8 cellular contexts compared by ENCODE assay signal in genomic region chr2:36966370-36967235, GRCh38. TPM values are rescaled to one million over a fixed set of nuclear protein-coding genes. Genes with fewer than 3 reads are reported as not detected.
DNase-seq lines count a peak whose midpoint lies in the region; ATAC-seq and TF ChIP-seq lines count a peak whose summit lies in the region.

Gene STRN (minus strand): TSS chr2:36966536. CDS start chr2:36966463, 73 bp downstream.

- WGBS in liver = under 1% methylated on average over 91 of the region's 91 CpGs

- H3K36me3 Mint-ChIP-seq in CD14-positive monocyte = peaks cover 0 to 11% of the 10 kb centered on the region in 2 donors
- peaks cover 31% of the 10 kb centered on the region for H3K36me3 Mint-ChIP-seq in dendritic cell treated with granulocyte-macrophage colony-stimulating factor and Interleukin-4, amounts not matched to agents 40 ng/mL and 50 ng/mL, for 4 days (ENCODE audit: low read depth)

- H3K36me3 ChIP-seq in liver (ENCODE audit: control insufficient read depth in 4 of 4, insufficient read depth in 3 of 4, low read depth in 1 of 4, low read length in 3 of 4) = no peaks in the 10 kb centered on the region

- no peak for TF ChIP-seq RAD21 in liver (IDR thresholded peaks at IDR 0.05)

- intact Hi-C loops in CD14-positive monocyte (cut with micrococcal nuclease) = no loop called here
- intact Hi-C loops in dendritic cell treated with granulocyte-macrophage colony-stimulating factor and Interleukin-4, amounts not matched to agents 40 ng/mL and 50 ng/mL, for 4 days (cut with micrococcal nuclease) = no loop called here

- peak within 1 kb of the TSS; percentile 79 to 92 (median 85) for H3K4me3 ChIP-seq in liver (ENCODE audit: low read depth in 1 of 3, low read length in 3 of 3)

- H3K27me3 Mint-ChIP-seq in CD14-positive monocyte (ENCODE audit: low read depth in 3 of 3) = peaks cover 2% of the 10 kb centered on the region in 3 donors
- no peaks in the 10 kb centered on the region for H3K27me3 Mint-ChIP-seq in dendritic cell treated with granulocyte-macrophage colony-stimulating factor and Interleukin-4, amounts not matched to agents 40 ng/mL and 50 ng/mL, for 4 days

- H3K9ac ChIP-seq in liver (ENCODE audit: low read depth in 1 of 2, low read length in 2 of 2) = peak within 1 kb of the TSS; percentile 84 to 85

- H3K27ac ChIP-seq in liver (ENCODE audit: low read depth in 1 of 2, low read length in 2 of 2) = peak within 1 kb of the TSS; percentile 84 to 89

- H3K27ac Mint-ChIP-seq in CD14-positive monocyte = peak within 1 kb of the TSS; percentile 94 to 99 (median 97)
- H3K27ac Mint-ChIP-seq in dendritic cell treated with granulocyte-macrophage colony-stimulating factor and Interleukin-4, amounts not matched to agents 40 ng/mL and 50 ng/mL, for 4 days = peak within 1 kb of the TSS; percentile 98

- peak within 1 kb of the TSS; percentile 96 to 99 for H3K4me3 Mint-ChIP-seq in CD14-positive monocyte
- H3K4me3 Mint-ChIP-seq in dendritic cell treated with granulocyte-macrophage colony-stimulating factor and Interleukin-4, amounts not matched to agents 40 ng/mL and 50 ng/mL, for 4 days = peak within 1 kb of the TSS; percentile 94

- TF ChIP-seq CTCF in CD14-positive monocyte (IDR thresholded peaks at IDR 0.05) (no peak), liver (IDR thresholded peaks at IDR 0.05; ENCODE audit: low read depth, low read length, missing input control) (no peak)

- H3K9me3 ChIP-seq in liver (ENCODE audit: control insufficient read depth in 4 of 4, low read length in 3 of 4) = no peaks in the 10 kb centered on the region

- DNase-seq in CD14-positive monocyte (ENCODE audit: low spot score) = peak; percentile 95
- DNase-seq in NCI-H748 treated with DMSO at 0.1 percent for 48 hours (lab: John Stamatoyannopoulos, UW) = peak; percentile 61
- DNase-seq in activated CD4-positive, alpha-beta T cell treated with anti-CD3 and anti-CD28 coated beads, Interleukin-2, amount 50 U/mL, for 24 hours (ENCODE audit: low read depth in 1 of 2, low spot score in 1 of 2) = peak; percentile 93 to 96
- peak; percentile 97 for DNase-seq in stimulated activated CD4-positive, alpha-beta T cell treated with anti-CD3 and anti-CD28 coated beads, Interleukin-4, amount 100 ng/mL, for 1 hour

- peaks cover 4 to 26% (median 18%) of the 10 kb centered on the region in 4 donors for H3K4me1 ChIP-seq in liver (ENCODE audit: control insufficient read depth in 4 of 4, insufficient read depth in 4 of 4, low read length in 3 of 4)

- H3K27me3 ChIP-seq in liver (ENCODE audit: control insufficient read depth in 4 of 4, insufficient read depth in 4 of 4, low read length in 3 of 4) = no peaks in the 10 kb centered on the region

- H3K9me3 Mint-ChIP-seq in CD14-positive monocyte = peaks cover 0 to 1% (median 0%) of the 10 kb centered on the region in 7 donors
- no peaks in the 10 kb centered on the region for H3K9me3 Mint-ChIP-seq in dendritic cell treated with granulocyte-macrophage colony-stimulating factor and Interleukin-4, amounts not matched to agents 40 ng/mL and 50 ng/mL, for 4 days

- H3K4me1 Mint-ChIP-seq in CD14-positive monocyte = peaks cover 39% of the 10 kb centered on the region
- H3K4me1 Mint-ChIP-seq in dendritic cell treated with granulocyte-macrophage colony-stimulating factor and Interleukin-4, amounts not matched to agents 40 ng/mL and 50 ng/mL, for 4 days (ENCODE audit: low read depth) = peaks cover 46% of the 10 kb centered on the region

- peak; percentile 96 for ATAC-seq in GM19397 (IDR thresholded peaks at IDR 0.05; ENCODE audit: unreplicated experiment)
- ATAC-seq in HG03565 (IDR thresholded peaks at IDR 0.05; ENCODE audit: unreplicated experiment) = peak; percentile 93

TF ChIP-seq in liver, 16 proteins besides CTCF, POLR2A, EP300 and RAD21:
- TF ChIP-seq YY1 (IDR thresholded peaks at IDR 0.05) = peak; percentile 62
- peak; percentile 54 to 81 for TF ChIP-seq GABPA (IDR thresholded peaks at IDR 0.05 in 1 of 2, conservative IDR thresholded peaks at IDR 0.05 in 1 of 2)
- peak; percentile 51 for TF ChIP-seq TAF1 (conservative IDR thresholded peaks at IDR 0.05)
- peak in 1 of 2 donors; percentile 12 for TF ChIP-seq RXRA (IDR thresholded peaks at IDR 0.05)
- TF ChIP-seq HNF4A (conservative IDR thresholded peaks at IDR 0.05) = peak in 1 of 2 donors; percentile 17
- TF ChIP-seq HNF4G (IDR thresholded peaks at IDR 0.05) = no peak
- peak; percentile 10 to 79 for TF ChIP-seq EGR1 (IDR thresholded peaks at IDR 0.05; ENCODE audit: low read depth in 2 of 2)
- TF ChIP-seq SP1 (IDR thresholded peaks at IDR 0.05) = peak; percentile 22
- no peak for TF ChIP-seq JUND (IDR thresholded peaks at IDR 0.05)

RNA-seq across cellular contexts. Expression of gene STRN, which starts in this region (rescaled TPM):
- 10 to 100 TPM; 10.7 to 15.7 TPM for polyA plus RNA-seq in CD14-positive monocyte
- 10 to 100 TPM in 1 of 2 donors, 1 to 10 TPM in 1; 7.6 to 11.9 TPM for total RNA-seq in liver
- polyA plus RNA-seq in liver = 1 to 10 TPM; 2.5 to 3.6 TPM

Comparison
In these comparisons a context has a peak if more than half of its experiments do, and no peak if none do; other contexts are left out.
1. Peak in every context shown above with its lines: DNase-seq, ATAC-seq, H3K4me3 ChIP-seq and H3K27ac ChIP-seq.